In the genomic region with DNA sequence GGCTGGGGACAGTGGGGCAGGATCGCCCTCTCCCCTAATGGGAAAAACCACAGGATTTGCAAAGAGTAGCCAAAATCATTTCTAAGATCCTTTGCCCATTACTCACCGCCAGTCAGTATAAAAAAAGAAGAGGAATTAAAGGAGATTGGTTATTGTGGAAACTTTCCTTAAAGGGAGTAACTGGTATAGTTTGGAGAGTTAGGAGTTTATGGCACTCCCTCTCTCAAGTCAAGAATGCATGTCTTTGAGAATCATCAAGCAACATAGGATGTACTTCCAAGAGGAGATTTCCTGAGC, we compare ENCODE assay signal across 2 cellular contexts.
TF ChIP-seq lines count a peak whose summit lies in the region.

No MANE protein-coding gene starts in this region.

TF ChIP-seq in GM23338, 12 proteins besides CTCF, POLR2A, EP300 and RAD21:
- no peak for TF ChIP-seq EZH2 (IDR thresholded peaks at IDR 0.05; ENCODE audit: low read depth, unreplicated experiment)

TF ChIP-seq in SK-N-SH, 30 proteins besides CTCF, POLR2A, EP300 and RAD21 (continued from another document):
- TF ChIP-seq, protein P1, sequence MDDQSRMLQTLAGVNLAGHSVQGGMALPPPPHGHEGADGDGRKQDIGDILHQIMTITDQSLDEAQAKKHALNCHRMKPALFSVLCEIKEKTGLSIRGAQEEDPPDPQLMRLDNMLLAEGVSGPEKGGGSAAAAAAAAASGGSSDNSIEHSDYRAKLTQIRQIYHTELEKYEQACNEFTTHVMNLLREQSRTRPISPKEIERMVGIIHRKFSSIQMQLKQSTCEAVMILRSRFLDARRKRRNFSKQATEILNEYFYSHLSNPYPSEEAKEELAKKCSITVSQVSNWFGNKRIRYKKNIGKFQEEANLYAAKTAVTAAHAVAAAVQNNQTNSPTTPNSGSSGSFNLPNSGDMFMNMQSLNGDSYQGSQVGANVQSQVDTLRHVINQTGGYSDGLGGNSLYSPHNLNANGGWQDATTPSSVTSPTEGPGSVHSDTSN (IDR thresholded peaks at IDR 0.05), result 0 out of 2 replicates have a peak, but pooled peaks have one; percentile 3
- TF ChIP-seq FOSL2 (IDR thresholded peaks at IDR 0.05; ENCODE audit: borderline replicate concordance, low read depth) (peak; percentile 31; the same call in 1 of the 2 replicates), NFIC (IDR thresholded peaks at IDR 0.05; ENCODE audit: borderline replicate concordance) (peak; percentile 28; the same call in 1 of the 2 replicates)
- TF ChIP-seq, protein P2, sequence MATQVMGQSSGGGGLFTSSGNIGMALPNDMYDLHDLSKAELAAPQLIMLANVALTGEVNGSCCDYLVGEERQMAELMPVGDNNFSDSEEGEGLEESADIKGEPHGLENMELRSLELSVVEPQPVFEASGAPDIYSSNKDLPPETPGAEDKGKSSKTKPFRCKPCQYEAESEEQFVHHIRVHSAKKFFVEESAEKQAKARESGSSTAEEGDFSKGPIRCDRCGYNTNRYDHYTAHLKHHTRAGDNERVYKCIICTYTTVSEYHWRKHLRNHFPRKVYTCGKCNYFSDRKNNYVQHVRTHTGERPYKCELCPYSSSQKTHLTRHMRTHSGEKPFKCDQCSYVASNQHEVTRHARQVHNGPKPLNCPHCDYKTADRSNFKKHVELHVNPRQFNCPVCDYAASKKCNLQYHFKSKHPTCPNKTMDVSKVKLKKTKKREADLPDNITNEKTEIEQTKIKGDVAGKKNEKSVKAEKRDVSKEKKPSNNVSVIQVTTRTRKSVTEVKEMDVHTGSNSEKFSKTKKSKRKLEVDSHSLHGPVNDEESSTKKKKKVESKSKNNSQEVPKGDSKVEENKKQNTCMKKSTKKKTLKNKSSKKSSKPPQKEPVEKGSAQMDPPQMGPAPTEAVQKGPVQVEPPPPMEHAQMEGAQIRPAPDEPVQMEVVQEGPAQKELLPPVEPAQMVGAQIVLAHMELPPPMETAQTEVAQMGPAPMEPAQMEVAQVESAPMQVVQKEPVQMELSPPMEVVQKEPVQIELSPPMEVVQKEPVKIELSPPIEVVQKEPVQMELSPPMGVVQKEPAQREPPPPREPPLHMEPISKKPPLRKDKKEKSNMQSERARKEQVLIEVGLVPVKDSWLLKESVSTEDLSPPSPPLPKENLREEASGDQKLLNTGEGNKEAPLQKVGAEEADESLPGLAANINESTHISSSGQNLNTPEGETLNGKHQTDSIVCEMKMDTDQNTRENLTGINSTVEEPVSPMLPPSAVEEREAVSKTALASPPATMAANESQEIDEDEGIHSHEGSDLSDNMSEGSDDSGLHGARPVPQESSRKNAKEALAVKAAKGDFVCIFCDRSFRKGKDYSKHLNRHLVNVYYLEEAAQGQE (IDR thresholded peaks at IDR 0.05; ENCODE audit: low read depth, low read length), result no peak
